ENCODE assay signal across 1 cellular context in the genomic region with DNA sequence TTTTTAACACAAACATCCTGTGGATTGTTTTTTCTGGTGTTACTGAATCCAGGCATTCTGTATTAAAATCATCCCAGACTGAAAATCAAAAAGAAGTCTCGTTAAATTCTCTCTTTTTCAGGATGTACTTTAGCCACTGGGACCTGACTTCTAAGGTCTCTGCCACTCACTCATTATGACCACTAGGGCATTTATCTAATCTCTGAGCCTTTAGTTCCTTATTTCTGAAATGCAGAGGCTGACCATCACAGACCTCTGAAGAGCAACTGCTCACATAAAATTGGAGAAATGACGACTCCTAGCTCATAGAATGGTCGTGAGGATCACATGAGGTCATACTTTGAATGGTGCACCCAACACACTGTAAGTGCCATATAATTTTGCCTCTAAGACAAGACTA.
TF ChIP-seq lines count a peak whose summit lies in the region.

No MANE protein-coding gene starts in this region.

TF ChIP-seq in GM12878, 131 proteins besides CTCF, POLR2A, EP300 and RAD21 (continued from another document):
- TF ChIP-seq ESRRA (IDR thresholded peaks at IDR 0.05; ENCODE audit: low read length) = no peak
- TF ChIP-seq, protein P1, sequence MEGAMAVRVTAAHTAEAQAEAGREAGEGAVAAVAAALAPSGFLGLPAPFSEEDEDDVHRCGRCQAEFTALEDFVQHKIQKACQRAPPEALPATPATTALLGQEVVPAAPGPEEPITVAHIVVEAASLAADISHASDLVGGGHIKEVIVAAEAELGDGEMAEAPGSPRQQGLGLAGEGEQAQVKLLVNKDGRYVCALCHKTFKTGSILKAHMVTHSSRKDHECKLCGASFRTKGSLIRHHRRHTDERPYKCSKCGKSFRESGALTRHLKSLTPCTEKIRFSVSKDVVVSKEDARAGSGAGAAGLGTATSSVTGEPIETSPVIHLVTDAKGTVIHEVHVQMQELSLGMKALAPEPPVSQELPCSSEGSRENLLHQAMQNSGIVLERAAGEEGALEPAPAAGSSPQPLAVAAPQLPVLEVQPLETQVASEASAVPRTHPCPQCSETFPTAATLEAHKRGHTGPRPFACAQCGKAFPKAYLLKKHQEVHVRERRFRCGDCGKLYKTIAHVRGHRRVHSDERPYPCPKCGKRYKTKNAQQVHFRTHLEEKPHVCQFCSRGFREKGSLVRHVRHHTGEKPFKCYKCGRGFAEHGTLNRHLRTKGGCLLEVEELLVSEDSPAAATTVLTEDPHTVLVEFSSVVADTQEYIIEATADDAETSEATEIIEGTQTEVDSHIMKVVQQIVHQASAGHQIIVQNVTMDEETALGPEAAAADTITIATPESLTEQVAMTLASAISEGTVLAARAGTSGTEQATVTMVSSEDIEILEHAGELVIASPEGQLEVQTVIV (IDR thresholded peaks at IDR 0.05; ENCODE audit: borderline replicate concordance, partially characterized antibody) = no peak
- TF ChIP-seq PML (IDR thresholded peaks at IDR 0.05; ENCODE audit: low read length) = no peak
- TF ChIP-seq, protein P2, sequence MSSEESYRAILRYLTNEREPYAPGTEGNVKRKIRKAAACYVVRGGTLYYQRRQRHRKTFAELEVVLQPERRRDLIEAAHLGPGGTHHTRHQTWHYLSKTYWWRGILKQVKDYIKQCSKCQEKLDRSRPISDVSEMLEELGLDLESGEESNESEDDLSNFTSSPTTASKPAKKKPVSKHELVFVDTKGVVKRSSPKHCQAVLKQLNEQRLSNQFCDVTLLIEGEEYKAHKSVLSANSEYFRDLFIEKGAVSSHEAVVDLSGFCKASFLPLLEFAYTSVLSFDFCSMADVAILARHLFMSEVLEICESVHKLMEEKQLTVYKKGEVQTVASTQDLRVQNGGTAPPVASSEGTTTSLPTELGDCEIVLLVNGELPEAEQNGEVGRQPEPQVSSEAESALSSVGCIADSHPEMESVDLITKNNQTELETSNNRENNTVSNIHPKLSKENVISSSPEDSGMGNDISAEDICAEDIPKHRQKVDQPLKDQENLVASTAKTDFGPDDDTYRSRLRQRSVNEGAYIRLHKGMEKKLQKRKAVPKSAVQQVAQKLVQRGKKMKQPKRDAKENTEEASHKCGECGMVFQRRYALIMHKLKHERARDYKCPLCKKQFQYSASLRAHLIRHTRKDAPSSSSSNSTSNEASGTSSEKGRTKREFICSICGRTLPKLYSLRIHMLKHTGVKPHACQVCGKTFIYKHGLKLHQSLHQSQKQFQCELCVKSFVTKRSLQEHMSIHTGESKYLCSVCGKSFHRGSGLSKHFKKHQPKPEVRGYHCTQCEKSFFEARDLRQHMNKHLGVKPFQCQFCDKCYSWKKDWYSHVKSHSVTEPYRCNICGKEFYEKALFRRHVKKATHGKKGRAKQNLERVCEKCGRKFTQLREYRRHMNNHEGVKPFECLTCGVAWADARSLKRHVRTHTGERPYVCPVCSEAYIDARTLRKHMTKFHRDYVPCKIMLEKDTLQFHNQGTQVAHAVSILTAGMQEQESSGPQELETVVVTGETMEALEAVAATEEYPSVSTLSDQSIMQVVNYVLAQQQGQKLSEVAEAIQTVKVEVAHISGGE (CRISPR knock-in tag; IDR thresholded peaks at IDR 0.05) = no peak
- TF ChIP-seq, protein P3, sequence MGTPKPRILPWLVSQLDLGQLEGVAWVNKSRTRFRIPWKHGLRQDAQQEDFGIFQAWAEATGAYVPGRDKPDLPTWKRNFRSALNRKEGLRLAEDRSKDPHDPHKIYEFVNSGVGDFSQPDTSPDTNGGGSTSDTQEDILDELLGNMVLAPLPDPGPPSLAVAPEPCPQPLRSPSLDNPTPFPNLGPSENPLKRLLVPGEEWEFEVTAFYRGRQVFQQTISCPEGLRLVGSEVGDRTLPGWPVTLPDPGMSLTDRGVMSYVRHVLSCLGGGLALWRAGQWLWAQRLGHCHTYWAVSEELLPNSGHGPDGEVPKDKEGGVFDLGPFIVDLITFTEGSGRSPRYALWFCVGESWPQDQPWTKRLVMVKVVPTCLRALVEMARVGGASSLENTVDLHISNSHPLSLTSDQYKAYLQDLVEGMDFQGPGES (IDR thresholded peaks at IDR 0.05) = no peak
- TF ChIP-seq RCOR1 (conservative IDR thresholded peaks at IDR 0.05; ENCODE audit: low read depth, low read length) = no peak
- TF ChIP-seq POLR2AphosphoS5 (IDR thresholded peaks at IDR 0.05; ENCODE audit: low read length) = no peak
- TF ChIP-seq RELA (IDR thresholded peaks at IDR 0.05; ENCODE audit: borderline replicate concordance, partially characterized antibody) = no peak
- no peak for TF ChIP-seq NFXL1 (IDR thresholded peaks at IDR 0.05; ENCODE audit: borderline replicate concordance)
TF ChIP-seq in GM12878: peak in this region for 0.
